ENCODE assay signal across 7 cellular contexts in genomic region chr1:42334240-42335049, GRCh38. TPM values are rescaled to one million over a fixed set of nuclear protein-coding genes. Genes with fewer than 3 reads are reported as not detected.
DNase-seq lines count a peak whose midpoint lies in the region; ATAC-seq and TF ChIP-seq lines count a peak whose summit lies in the region.

No MANE protein-coding gene starts in this region.

- H3K27me3 ChIP-seq in breast epithelium (no peaks in the 10 kb centered on the region), skeletal muscle tissue (ENCODE audit: control insufficient read depth in 3 of 3, insufficient read depth in 3 of 3, low read length in 3 of 3) (no peaks in the 10 kb centered on the region)

- TF ChIP-seq POLR2A in breast epithelium (IDR thresholded peaks at IDR 0.05): no peak

- no peaks in the 10 kb centered on the region for H3K9me3 ChIP-seq in breast epithelium
- no peaks in the 10 kb centered on the region for H3K9me3 ChIP-seq in skeletal muscle tissue (ENCODE audit: control insufficient read depth in 3 of 3, low read length in 3 of 3)

- POLR2A ChIA-PET in RWPE1 (lab: Yijun Ruan, JAX; ENCODE audit: low non-redundant PET): no interaction called here

- no peaks in the 10 kb centered on the region for H3K36me3 ChIP-seq in breast epithelium
- no peaks in the 10 kb centered on the region for H3K36me3 ChIP-seq in skeletal muscle tissue (ENCODE audit: control insufficient read depth in 3 of 3, insufficient read depth in 3 of 3, low read length in 3 of 3)

- intact Hi-C loops in breast epithelium (cut with DNase I; ENCODE audit: low total_unique reads): loop anchor here (5.0 kb wide), 1 partner anchor 1643 kb away; the partner anchor contains the start of gene B4GALT2

- DNase-seq in ELF-1 (ENCODE audit: low read depth, low spot score) (peak; percentile 71), HPDE6-E6E7 (ENCODE audit: extremely low spot score) (peak; percentile 55), RWPE1 (ENCODE audit: low spot score) (peak; percentile 68), breast epithelium (ENCODE audit: low spot score in 2 of 2) (peak; percentile 42 to 56), iPS-NIHi11 (ENCODE audit: low spot score) (peak; percentile 83)

- H3K4me3 ChIP-seq in breast epithelium: peak overlapping the region; percentile 96 to 98 (median 97)
- H3K4me3 ChIP-seq in skeletal muscle tissue (ENCODE audit: low read length in 3 of 3): peak overlapping the region; percentile 90 to 99 (median 94)

- no peak for TF ChIP-seq CTCF in RWPE1 (conservative IDR thresholded peaks at IDR 0.05; ENCODE audit: low read depth)
- no peak for TF ChIP-seq CTCF in breast epithelium (IDR thresholded peaks at IDR 0.05)

- H3K4me1 ChIP-seq in breast epithelium: no peaks in the 10 kb centered on the region
- H3K4me1 ChIP-seq in skeletal muscle tissue (ENCODE audit: control insufficient read depth in 3 of 3, insufficient read depth in 3 of 3, low read length in 3 of 3): peaks cover 18 to 32% (median 23%) of the 10 kb centered on the region in 3 donors

- peak; percentile 57 for ATAC-seq in GM21381 (IDR thresholded peaks at IDR 0.05; ENCODE audit: unreplicated experiment)

- peak overlapping the region; percentile 88 for H3K27ac ChIP-seq in RWPE1
- H3K27ac ChIP-seq in breast epithelium: peak overlapping the region; percentile 97 to 99
- H3K27ac ChIP-seq in skeletal muscle tissue (ENCODE audit: low read depth, low read length): peak overlapping the region; percentile 95

- CTCF ChIA-PET in RWPE1 (lab: Yijun Ruan, JAX): interaction anchor here (0.8 to 1.2 kb wide), 2 partner anchors 138 to 161 kb away, joined by 3 to 6 read pairs; no protein-coding TSS in a partner anchor

- peak overlapping the region; percentile 91 to 95 (median 94) for H3K9ac ChIP-seq in skeletal muscle tissue (ENCODE audit: low read depth in 1 of 3, low read length in 3 of 3)

RNA-seq across cellular contexts. Expression of gene FOXJ3, which starts 0.6 kb away (rescaled TPM):
- total RNA-seq in breast epithelium (10 to 100 TPM; 52.6 to 82.7 (median 57.7) TPM), skeletal muscle tissue (65.2 TPM)

RNA-seq across cellular contexts. Expression of gene RIMKLA, which starts 46.1 kb away (rescaled TPM):
- total RNA-seq in breast epithelium: under 1 TPM; 0.32 to 0.73 (median 0.66) TPM
- total RNA-seq in skeletal muscle tissue: 0.52 TPM

Comparison
In these comparisons a context has a peak if more than half of its experiments do, and no peak if none do; other contexts are left out.
1. Peak in every context shown above with its lines: DNase-seq, ATAC-seq, H3K4me3 ChIP-seq and H3K27ac ChIP-seq.